8 cellular contexts compared by ENCODE assay signal in the genomic region with DNA sequence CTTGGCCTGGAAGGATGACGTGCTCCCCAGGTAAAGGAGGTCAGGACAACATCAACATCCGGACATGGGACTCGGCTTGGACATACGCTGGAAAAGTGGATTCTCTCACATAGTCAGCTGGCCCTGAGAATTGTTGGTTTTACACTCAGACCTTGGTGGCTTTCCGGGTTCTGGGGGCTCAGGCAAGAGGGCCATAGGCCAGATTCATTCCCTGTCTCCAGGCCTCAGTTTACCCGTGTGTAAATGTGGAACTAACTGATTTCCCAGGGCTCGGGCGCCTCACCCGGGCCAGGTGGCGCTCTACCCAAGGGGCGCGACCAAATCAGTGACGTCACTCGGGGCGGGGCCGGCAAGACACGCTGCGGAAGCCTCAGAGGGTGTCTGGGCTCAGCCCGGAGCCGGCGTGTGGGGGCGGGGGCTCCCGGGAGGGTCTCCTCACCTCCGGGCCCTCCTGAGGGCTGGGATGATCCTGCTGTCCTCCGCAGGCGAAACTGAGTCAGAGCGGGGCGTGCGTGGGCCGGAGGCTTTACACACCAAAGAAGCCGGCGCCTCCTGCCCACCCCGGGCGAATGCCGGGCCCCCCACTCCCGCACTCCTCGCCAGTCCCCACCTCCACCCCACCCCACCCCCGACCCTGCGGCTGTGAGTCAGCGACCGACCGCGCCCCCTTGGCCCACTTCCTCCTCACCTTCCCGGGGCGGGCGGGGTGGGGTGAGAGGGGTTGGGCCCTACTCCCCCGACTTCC. TPM values are rescaled to one million over a fixed set of nuclear protein-coding genes. Genes with fewer than 3 reads are reported as not detected.
A peak's percentile ranks its signal among the peaks of the same experiment; 100 is the strongest.
DNase-seq lines count a peak whose midpoint lies in the region; ATAC-seq and TF ChIP-seq lines count a peak whose summit lies in the region.

No MANE protein-coding gene starts in this region.

- CTCF ChIA-PET in CD4-positive, alpha-beta T cell (lab: Charles Lee): interaction anchor here (0.6 to 2.7 kb wide), 9 partner anchors 10 to 185 kb away, joined by 3 to 11 read pairs (median 3); partner anchors contain the start of gene SNRPD2
- CTCF ChIA-PET in activated CD4-positive, alpha-beta memory T cell treated with anti-CD3 and anti-CD28 coated beads for 36 hours (lab: Charles Lee): interaction anchor here (0.5 to 2.3 kb wide), 11 partner anchors 9 to 263 kb away, joined by 3 to 15 read pairs (median 3); partner anchors contain the start of genes PPM1N, RTN2 and SIX5

- ATAC-seq in CD4-positive, alpha-beta T cell (ENCODE audit: poor library complexity): peak; percentile 76
- ATAC-seq in GM19438 (IDR thresholded peaks at IDR 0.05; ENCODE audit: low read depth, unreplicated experiment): peak; percentile 46
- peak; percentile 34 for ATAC-seq in HG03575 (IDR thresholded peaks at IDR 0.05; ENCODE audit: extremely low read depth, insufficient number of reproducible peaks, low FRiP score, unreplicated experiment)
- ATAC-seq in lung (ENCODE audit: insufficient read depth, low FRiP score): peak; percentile 84

- H3K4me1 Mint-ChIP-seq in CD4-positive, alpha-beta T cell (ENCODE audit: low read depth): peaks cover 47% of the 10 kb centered on the region
- H3K4me1 Mint-ChIP-seq in activated CD4-positive, alpha-beta memory T cell treated with anti-CD3 and anti-CD28 coated beads for 36 hours (ENCODE audit: low read depth): peaks cover 35% of the 10 kb centered on the region

- DNase-seq in CD4-positive, alpha-beta T cell: peak; percentile 95 to 99 (median 97)
- DNase-seq in NCI-H774 (lab: John Stamatoyannopoulos, UW): peak; percentile 90
- peak; percentile 99 for DNase-seq in activated CD4-positive, alpha-beta memory T cell treated with anti-CD3 and anti-CD28 coated beads for 36 hours
- peak; percentile 95 for DNase-seq in ecto neural progenitor cell (ENCODE audit: low spot score)
- DNase-seq in lung (ENCODE audit: low spot score): peak; percentile 96
- peak; percentile 97 to 99 (median 97) for DNase-seq in stimulated activated CD4-positive, alpha-beta T cell treated with anti-CD3 and anti-CD28 coated beads, TNF-alpha, amount 100 ng/mL, for 24 hours (ENCODE audit: low read depth in 3 of 3)

- H3K27me3 ChIP-seq in CD4-positive, alpha-beta T cell (ENCODE audit: control insufficient read depth, insufficient read depth, low read length): no peaks in the 10 kb centered on the region
- no peaks in the 10 kb centered on the region for H3K27me3 ChIP-seq in lung (ENCODE audit: control insufficient read depth, insufficient read depth)

- H3K4me3 Mint-ChIP-seq in CD4-positive, alpha-beta T cell: peak overlapping the region; percentile 99
- peak overlapping the region; percentile 86 for H3K4me3 Mint-ChIP-seq in activated CD4-positive, alpha-beta memory T cell treated with anti-CD3 and anti-CD28 coated beads for 36 hours

- no peaks in the 10 kb centered on the region for H3K9me3 ChIP-seq in CD4-positive, alpha-beta T cell (ENCODE audit: control insufficient read depth, low read length)
- H3K9me3 ChIP-seq in lung (ENCODE audit: control insufficient read depth in 2 of 2, insufficient read depth in 1 of 2, low read length in 1 of 2): no peaks in the 10 kb centered on the region

- peaks cover 12% of the 10 kb centered on the region for H3K36me3 Mint-ChIP-seq in CD4-positive, alpha-beta T cell (ENCODE audit: low read depth)
- peaks cover 4% of the 10 kb centered on the region for H3K36me3 Mint-ChIP-seq in activated CD4-positive, alpha-beta memory T cell treated with anti-CD3 and anti-CD28 coated beads for 36 hours

- no peaks in the 10 kb centered on the region for H3K27me3 Mint-ChIP-seq in CD4-positive, alpha-beta T cell
- H3K27me3 Mint-ChIP-seq in activated CD4-positive, alpha-beta memory T cell treated with anti-CD3 and anti-CD28 coated beads for 36 hours: no peaks in the 10 kb centered on the region

- H3K4me1 ChIP-seq in lung (ENCODE audit: control insufficient read depth in 2 of 2, insufficient read depth in 2 of 2, low read length in 2 of 2): peaks cover 3 to 7% of the 10 kb centered on the region in 2 donors

- H3K4me3 ChIP-seq in lung: peak overlapping the region; percentile 85

- H3K9me3 Mint-ChIP-seq in CD4-positive, alpha-beta T cell: no peaks in the 10 kb centered on the region
- no peaks in the 10 kb centered on the region for H3K9me3 Mint-ChIP-seq in activated CD4-positive, alpha-beta memory T cell treated with anti-CD3 and anti-CD28 coated beads for 36 hours

- TF ChIP-seq CTCF in CD4-positive, alpha-beta T cell (IDR thresholded peaks at IDR 0.05): peak; percentile 63
- peak; percentile 69 for TF ChIP-seq CTCF in lung (IDR thresholded peaks at IDR 0.05; ENCODE audit: control extremely low read depth, extremely low read depth)

- POLR2A ChIA-PET in CD4-positive, alpha-beta T cell (lab: Charles Lee): no interaction called here
- POLR2A ChIA-PET in activated CD4-positive, alpha-beta memory T cell treated with anti-CD3 and anti-CD28 coated beads for 36 hours (lab: Charles Lee): interaction anchor here (1.7 kb wide), 2 partner anchors 11 to 136 kb away, joined by 4 to 6 read pairs; no protein-coding TSS in a partner anchor

- intact Hi-C loops in CD4-positive, alpha-beta T cell (cut with DNase I, micrococcal nuclease): loop anchor here (1.0 to 5.0 kb wide), 8 partner anchors 9 to 211 kb away; partner anchors contain the start of genes OPA3 (in 1 of the 2), QPCTL (in 1 of the 2), RTN2 (in 1 of the 2) and SNRPD2 (in 1 of the 2)
- intact Hi-C loops in activated CD4-positive, alpha-beta memory T cell treated with anti-CD3 and anti-CD28 coated beads for 36 hours (cut with micrococcal nuclease): loop anchor here (1.0 to 5.0 kb wide), 6 partner anchors 9 to 211 kb away; partner anchors contain the start of genes OPA3, QPCTL, RTN2 and SNRPD2

- WGBS in lung, 2 donors: 1 to 2% methylated on average over 38 to 47 of the region's 47 CpGs

- H3K36me3 ChIP-seq in lung (ENCODE audit: control insufficient read depth in 2 of 2, insufficient read depth in 2 of 2, low read length in 2 of 2): no peaks in the 10 kb centered on the region

- H3K27ac ChIP-seq in CD4-positive, alpha-beta T cell (ENCODE audit: low read depth, low read length): peak overlapping the region; percentile 94
- peak overlapping the region; percentile 94 to 95 for H3K27ac ChIP-seq in lung (ENCODE audit: low read depth in 1 of 2, low read length in 1 of 2)

- H3K27ac Mint-ChIP-seq in CD4-positive, alpha-beta T cell: peak overlapping the region; percentile 99
- peak overlapping the region; percentile 94 for H3K27ac Mint-ChIP-seq in activated CD4-positive, alpha-beta memory T cell treated with anti-CD3 and anti-CD28 coated beads for 36 hours

RNA-seq across cellular contexts. Expression of gene VASP, which starts 0.9 kb away (rescaled TPM):
- total RNA-seq in CD4-positive, alpha-beta T cell: 10 to 100 TPM; 49.9 to 55.5 TPM
- 100 to 1,000 TPM; 167 to 174 TPM for total RNA-seq in activated CD4-positive, alpha-beta memory T cell treated with anti-CD3 and anti-CD28 coated beads for 36 hours
- total RNA-seq in lung: 100 to 1,000 TPM in 1 of 2 donors, 10 to 100 TPM in 1; 49.1 to 211 TPM
- 100 to 1,000 TPM; 129 to 237 TPM for polyA plus RNA-seq in lung

RNA-seq across cellular contexts. Expression of gene PPM1N, which starts 8.2 kb away (rescaled TPM):
- total RNA-seq in CD4-positive, alpha-beta T cell: 1 to 10 TPM; 3.3 to 3.5 TPM
- 1 to 10 TPM; 3.5 to 3.6 TPM for total RNA-seq in activated CD4-positive, alpha-beta memory T cell treated with anti-CD3 and anti-CD28 coated beads for 36 hours
- 1 to 10 TPM in 1 of 2 donors, under 1 TPM in 1; 0.37 to 2.3 TPM for total RNA-seq in lung
- polyA plus RNA-seq in lung: 1 to 10 TPM; 1.0 to 8.1 TPM

RNA-seq across cellular contexts. Expression of gene RTN2, which starts 9.6 kb away (rescaled TPM):
- total RNA-seq in CD4-positive, alpha-beta T cell: under 1 TPM; 0.60 to 0.70 TPM
- total RNA-seq in activated CD4-positive, alpha-beta memory T cell treated with anti-CD3 and anti-CD28 coated beads for 36 hours: 1 to 10 TPM; 1.5 to 2.2 TPM
- total RNA-seq in lung: 10 to 100 TPM in 1 of 2 donors, 1 to 10 TPM in 1; 5.4 to 10.9 TPM
- polyA plus RNA-seq in lung: 10 to 100 TPM in 1 of 2 donors, 1 to 10 TPM in 1; 8.3 to 10.3 TPM

RNA-seq across cellular contexts. Expression of gene FOSB, which starts 38.6 kb away (rescaled TPM):
- total RNA-seq in CD4-positive, alpha-beta T cell: 100 to 1,000 TPM; 422 to 424 TPM
- 1 to 10 TPM; 3.7 to 5.9 TPM for total RNA-seq in activated CD4-positive, alpha-beta memory T cell treated with anti-CD3 and anti-CD28 coated beads for 36 hours
- 10 to 100 TPM in 1 of 2 donors, 1 to 10 TPM in 1; 9.9 to 24.2 TPM for total RNA-seq in lung
- 10 to 100 TPM in 1 of 2 donors, 1 to 10 TPM in 1; 7.9 to 22.8 TPM for polyA plus RNA-seq in lung

Comparison
In these comparisons a context has a peak if more than half of its experiments do, and no peak if none do; other contexts are left out.
1. Peak in every context shown above with its lines: DNase-seq, ATAC-seq, H3K4me3 ChIP-seq and H3K27ac ChIP-seq.
2. ATAC-seq: peak in every context shown above with its lines; median percentile 84 in lung; 76 in CD4-positive, alpha-beta T cell; 46 in GM19438; 34 in HG03575.